22 cellular contexts compared by ENCODE assay signal in genomic region chrX:68876731-68877130, GRCh38. TPM values are rescaled to one million over a fixed set of nuclear protein-coding genes. Genes with fewer than 3 reads are reported as not detected.
DNase-seq lines count a peak whose midpoint lies in the region; ATAC-seq and TF ChIP-seq lines count a peak whose summit lies in the region.
"Had no signal": no experiment of that assay in that cellular context is flagged by ENCODE, and none has a peak within 500 bp of the region (broad histone marks: within the 10 kb centered on the region; RNA-seq: fewer than 3 reads in every experiment).

No MANE protein-coding gene starts in this region.

- H3K4me2 ChIP-seq in neuronal stem cell (ENCODE audit: insufficient read depth, low read length, poor library complexity, severe bottlenecking), result no peak overlapping the region
- H3K4me2 ChIP-seq: A549, GM23338 had no signal

- no peak overlapping the region for H2BK12ac ChIP-seq in neuronal stem cell (ENCODE audit: low read length)

- H3K4me1 Mint-ChIP-seq in CD8-positive, alpha-beta T cell (ENCODE audit: low read depth), result no peaks in the 10 kb centered on the region
- H3K4me1 Mint-ChIP-seq: CD4-positive, alpha-beta memory T cell had no signal

- H3K4me3 Mint-ChIP-seq in CD8-positive, alpha-beta T cell, result no peak overlapping the region
- H3K4me3 Mint-ChIP-seq: CD4-positive, alpha-beta memory T cell; GM23338; H9 had no signal

- H2BK15ac ChIP-seq in neuronal stem cell (ENCODE audit: low read length), result no peak overlapping the region

- no peak overlapping the region for H2AFZ ChIP-seq in neuronal stem cell (ENCODE audit: low read length)
- H2AFZ ChIP-seq: GM23338 had no signal

- H4K8ac ChIP-seq in neuronal stem cell (ENCODE audit: low read depth, low read length), result no peak overlapping the region

- no peak overlapping the region for H4K91ac ChIP-seq in neuronal stem cell (ENCODE audit: low read depth, low read length, poor library complexity)

- no peak overlapping the region for H2BK5ac ChIP-seq in neuronal stem cell (ENCODE audit: low read length)

- CTCF ChIA-PET in CD8-positive, alpha-beta T cell (lab: Charles Lee), result no interaction called here

- no peak for TF ChIP-seq CTCF in CD8-positive, alpha-beta T cell (IDR thresholded peaks at IDR 0.05)
- TF ChIP-seq CTCF in heart right ventricle (IDR thresholded peaks at IDR 0.05), result no peak

- H3K27me3 Mint-ChIP-seq in CD8-positive, alpha-beta T cell (ENCODE audit: low read depth), result no peaks in the 10 kb centered on the region
- H3K27me3 Mint-ChIP-seq: CD4-positive, alpha-beta memory T cell had no signal

- no peak overlapping the region for H2AK5ac ChIP-seq in neuronal stem cell (ENCODE audit: low read depth, low read length)

- no peaks in the 10 kb centered on the region for H3K36me3 ChIP-seq in neuronal stem cell (replicated peaks in 1 of 2; ENCODE audit: control insufficient read depth in 2 of 2, insufficient read depth in 2 of 2, low read length in 2 of 2)
- H3K36me3 ChIP-seq in CD8-positive, alpha-beta T cell (ENCODE audit: insufficient read depth, low read length), result no peaks in the 10 kb centered on the region
- no peaks in the 10 kb centered on the region for H3K36me3 ChIP-seq in heart right ventricle

- no peak overlapping the region for H3K4me3 ChIP-seq in neuronal stem cell (ENCODE audit: low read length in 2 of 2)
- no peak overlapping the region for H3K4me3 ChIP-seq in CD8-positive, alpha-beta T cell (ENCODE audit: low read depth, low read length)
- H3K4me3 ChIP-seq in heart right ventricle, result no peak overlapping the region
- H3K4me3 ChIP-seq: A549, GM12878, GM23338 had no signal

- no peak overlapping the region for H3K9ac ChIP-seq in neuronal stem cell (ENCODE audit: low read depth, low read length, poor library complexity)

- H3K14ac ChIP-seq in neuronal stem cell (ENCODE audit: low read length), result no peak overlapping the region

- ATAC-seq in GM21717 (IDR thresholded peaks at IDR 0.05; ENCODE audit: unreplicated experiment) (no peak), heart right ventricle (no peak)
- ATAC-seq in CD8-positive, alpha-beta T cell, result no peak
- ATAC-seq: A549, GM12878, GM23338, HCT116 had no signal

- H3K4me1 ChIP-seq in neuronal stem cell (ENCODE audit: control insufficient read depth in 2 of 2, insufficient read depth in 1 of 2, low read depth in 1 of 2, low read length in 2 of 2), result peaks cover 12 to 32% of the 10 kb centered on the region in 2 donors
- no peaks in the 10 kb centered on the region for H3K4me1 ChIP-seq in CD8-positive, alpha-beta T cell (ENCODE audit: insufficient read depth, low read length)
- H3K4me1 ChIP-seq in heart right ventricle, result no peaks in the 10 kb centered on the region
- H3K4me1 ChIP-seq: A549, Caco-2 had no signal

- H2BK120ac ChIP-seq in neuronal stem cell (ENCODE audit: low read depth, low read length), result peak overlapping the region; percentile 5

- H3K27me3 ChIP-seq in neuronal stem cell (ENCODE audit: control insufficient read depth in 3 of 3, insufficient read depth in 3 of 3, low read depth in 1 of 3, low read length in 3 of 3) (peaks cover 0 to 39% (median 0%) of the 10 kb centered on the region in 3 experiments), heart right ventricle (peaks cover 0 to 30% (median 0%) of the 10 kb centered on the region in 7 donors)
- no peaks in the 10 kb centered on the region for H3K27me3 ChIP-seq in CD8-positive, alpha-beta T cell (ENCODE audit: insufficient read depth, low read length)

- WGBS in neuronal stem cell (ENCODE audit: extremely low coverage in 2 of 2, insufficient read length in 2 of 2, insufficient replicate concordance in 1 of 2), 2 donors, result no CpG with 5 or more reads among the region's 6 CpGs
- 92 to 95% methylated on average over 6 of the region's 6 CpGs for WGBS in heart right ventricle, 2 donors

- H3K9me3 ChIP-seq in neuronal stem cell (replicated peaks in 1 of 2; ENCODE audit: control insufficient read depth in 2 of 2, insufficient read depth in 1 of 2, low read depth in 1 of 2, low read length in 2 of 2) (no peaks in the 10 kb centered on the region), heart right ventricle (no peaks in the 10 kb centered on the region)
- no peaks in the 10 kb centered on the region for H3K9me3 ChIP-seq in CD8-positive, alpha-beta T cell (ENCODE audit: low read length)
- H3K9me3 ChIP-seq: A549, Caco-2 had no signal

- H3K27ac ChIP-seq in neuronal stem cell (replicated peaks; ENCODE audit: low read length), result no peak overlapping the region
- no peak overlapping the region for H3K27ac ChIP-seq in CD8-positive, alpha-beta T cell (ENCODE audit: low read depth, low read length)
- H3K27ac ChIP-seq in heart right ventricle, result no peak overlapping the region
- H3K27ac ChIP-seq: A549 had no signal

- DNase-seq in D341Med (ENCODE audit: low spot score) (peak; percentile 60), NCI-H524 (lab: John Stamatoyannopoulos, UW) (peak; percentile 78 to 83), NCI-H82 treated with DMSO at 0.1 percent for 48 hours (lab: John Stamatoyannopoulos, UW; ENCODE audit: unreplicated experiment) (peak; percentile 92), neuronal stem cell (ENCODE audit: low spot score) (no peak), heart right ventricle (no peak)
- no peak for DNase-seq in activated CD4-positive, alpha-beta T cell treated with anti-CD3 and anti-CD28 coated beads for 1 hour
- no peak for DNase-seq in CD8-positive, alpha-beta T cell
- DNase-seq: 8988T; ACHN; AML-193; C1 segment of cervical spinal cord; Caco-2; CD4-positive, alpha-beta memory T cell; DMS153; DND-41; GDM1; H9 had no signal

- H3K27ac Mint-ChIP-seq in CD8-positive, alpha-beta T cell, result no peak overlapping the region
- H3K27ac Mint-ChIP-seq: CD4-positive, alpha-beta memory T cell; GM23338; H9 had no signal

- POLR2A ChIA-PET in CD8-positive, alpha-beta T cell (lab: Charles Lee), result no interaction called here

- intact Hi-C loops in CD8-positive, alpha-beta T cell (cut with DNase I, micrococcal nuclease), result no loop called here
- intact Hi-C loops in heart right ventricle (cut with DNase I), result no loop called here

- no peak overlapping the region for H3K23ac ChIP-seq in neuronal stem cell (ENCODE audit: low read depth, low read length, poor library complexity)

- no peak overlapping the region for H3K4ac ChIP-seq in neuronal stem cell (ENCODE audit: low read length)

- no peaks in the 10 kb centered on the region for H3K9me3 Mint-ChIP-seq in CD8-positive, alpha-beta T cell
- H3K9me3 Mint-ChIP-seq: CD4-positive, alpha-beta memory T cell; GM23338 had no signal

- H3K36me3 Mint-ChIP-seq in CD8-positive, alpha-beta T cell, result no peaks in the 10 kb centered on the region
- H3K36me3 Mint-ChIP-seq: CD4-positive, alpha-beta memory T cell had no signal

- peaks cover 3% of the 10 kb centered on the region for H3K79me1 ChIP-seq in neuronal stem cell (ENCODE audit: low read depth, low read length)

- no peak overlapping the region for H3K18ac ChIP-seq in neuronal stem cell (ENCODE audit: low read length)

RNA-seq across cellular contexts. Expression of gene EFNB1, which starts 47.9 kb away (rescaled TPM):
- polyA plus RNA-seq in neuronal stem cell (2013, experiment 1 of 2), result 111 TPM
- polyA plus RNA-seq in neuronal stem cell (2013, experiment 2 of 2), result 111 TPM
- total RNA-seq in CD8-positive, alpha-beta T cell, result 1 to 10 TPM; 4.3 to 4.9 TPM
- 10 to 100 TPM; 10.8 to 45.1 (median 16.5) TPM for total RNA-seq in heart right ventricle
- 10 to 100 TPM; 30.3 to 33.5 TPM for polyA plus RNA-seq in heart right ventricle

Comparison
In these comparisons a context has a peak if more than half of its experiments do, and no peak if none do; other contexts are left out.
1. DNase-seq: peak in D341Med (single experiment), NCI-H524 (2 of 2) and NCI-H82 treated with DMSO at 0.1 percent for 48 hours (single experiment); none in neuronal stem cell (single experiment), activated CD4-positive, alpha-beta T cell treated with anti-CD3 and anti-CD28 coated beads for 1 hour (single experiment), CD8-positive, alpha-beta T cell (0 of 7) and heart right ventricle (0 of 2).